11 cellular contexts compared by ENCODE assay signal in the genomic region with DNA sequence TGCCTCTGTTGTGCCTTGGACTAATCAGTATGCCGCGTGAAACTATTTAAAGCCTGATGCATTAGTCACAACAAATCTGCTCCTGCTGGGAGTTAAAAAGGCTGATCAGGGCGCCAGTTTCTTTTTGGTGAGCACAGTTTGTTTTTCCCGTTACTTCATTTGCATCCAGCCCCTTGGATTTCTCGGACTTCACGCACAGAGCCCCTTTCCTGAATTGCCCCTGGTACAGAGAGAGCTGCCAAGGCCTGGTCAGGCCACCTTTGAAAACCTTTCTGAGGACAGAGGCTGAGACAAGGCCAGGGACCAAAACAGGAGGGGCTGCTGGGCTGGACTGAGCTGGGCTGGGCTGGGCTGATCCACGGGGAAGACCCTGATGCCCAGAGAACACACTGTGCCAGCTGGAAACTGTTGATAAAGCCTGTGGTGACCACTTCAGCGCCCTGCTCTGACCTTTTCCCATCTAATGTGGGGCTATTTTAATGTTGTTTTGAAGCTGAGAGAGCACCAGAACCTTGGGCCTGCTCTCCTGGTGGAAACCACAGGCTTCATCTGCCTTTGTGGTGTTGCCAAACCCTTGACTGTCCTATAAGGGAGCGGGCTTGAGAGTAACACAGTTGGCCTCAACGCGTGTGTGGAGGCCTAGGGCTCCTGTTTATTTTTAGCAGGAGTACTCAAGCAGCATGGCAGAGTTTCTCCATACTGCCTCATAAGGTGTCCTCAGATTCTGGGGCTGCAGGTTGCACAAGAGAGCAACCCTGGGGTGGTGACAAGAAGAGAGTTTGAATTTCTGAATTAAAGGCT. TPM values are rescaled to one million over a fixed set of nuclear protein-coding genes. Genes with fewer than 3 reads are reported as not detected.
A peak's percentile ranks its signal among the peaks of the same experiment; 100 is the strongest.
DNase-seq lines count a peak whose midpoint lies in the region; ATAC-seq, FAIRE-seq and TF ChIP-seq lines count a peak whose summit lies in the region.
"Had no signal": no experiment of that assay in that cellular context is flagged by ENCODE, and none has a peak within 500 bp of the region (broad histone marks: within the 10 kb centered on the region; RNA-seq: fewer than 3 reads in every experiment).

No MANE protein-coding gene starts in this region.

- H3K9me3 ChIP-seq in sigmoid colon: no peaks in the 10 kb centered on the region
- no peaks in the 10 kb centered on the region for H3K9me3 ChIP-seq in T-helper 17 cell (ENCODE audit: control insufficient read depth, low read length, poor library complexity, severe bottlenecking)

- H3K4me1 ChIP-seq in sigmoid colon: peaks cover 0 to 38% (median 26%) of the 10 kb centered on the region in 4 donors
- H3K4me1 ChIP-seq: parathyroid adenoma had no signal

- peak overlapping the region; percentile 60 to 82 (median 74) for H3K27ac ChIP-seq in sigmoid colon
- H3K27ac ChIP-seq: parathyroid adenoma had no signal

- H3K27me3 Mint-ChIP-seq in T-helper 17 cell: peaks cover 12% of the 10 kb centered on the region

- CTCF ChIA-PET in HEK293T (lab: Yijun Ruan, JAX): interaction anchor here (1.1 kb wide), 1 partner anchor 14 kb away, joined by 4 read pairs; no protein-coding TSS in a partner anchor

- no peak for FAIRE-seq in frontal cortex (lab: Jason Lieb, UNC)

- H3K4me3 ChIP-seq in choroid plexus epithelial cell (ENCODE audit: low read depth, low read length): no peak overlapping the region
- H3K4me3 ChIP-seq in sigmoid colon: no peak overlapping the region

- TF ChIP-seq POLR2A in sigmoid colon (IDR thresholded peaks at IDR 0.05): no peak

- DNase-seq in EL (peak; percentile 23), choroid plexus epithelial cell (ENCODE audit: low read depth) (peak; percentile 50), hippocampal formation (lab: John Stamatoyannopoulos, UW) (peak; percentile 43 to 61), sigmoid colon (peak; percentile 77), frontal cortex (ENCODE audit: low spot score in 2 of 2) (no peak), HEK293T (ENCODE audit: extremely low spot score) (no peak), T-helper 17 cell (no peak), ecto neural progenitor cell (ENCODE audit: low spot score) (no peak)
- DNase-seq: left colon, NCI-H446 treated with DMSO at 0.1 percent for 48 hours had no signal

- intact Hi-C loops in sigmoid colon (cut with DNase I): no loop called here

- no peak overlapping the region for H3K27ac Mint-ChIP-seq in T-helper 17 cell

- no peaks in the 10 kb centered on the region for H3K36me3 Mint-ChIP-seq in T-helper 17 cell (ENCODE audit: low read depth)

- no peaks in the 10 kb centered on the region for H3K27me3 ChIP-seq in sigmoid colon

- POLR2A ChIA-PET in HEK293T (lab: Yijun Ruan, JAX): no interaction called here

- WGBS in sigmoid colon, 2 donors: 84 to 87% methylated on average over 11 of the region's 11 CpGs

- H3K36me3 ChIP-seq in sigmoid colon: no peaks in the 10 kb centered on the region

- no peak for ATAC-seq in T-helper 17 cell
- ATAC-seq: left colon had no signal

- no peak for TF ChIP-seq EP300 in sigmoid colon (IDR thresholded peaks at IDR 0.05)

- H3K4me1 Mint-ChIP-seq in T-helper 17 cell: peaks cover 5% of the 10 kb centered on the region

- TF ChIP-seq CTCF in choroid plexus epithelial cell (conservative IDR thresholded peaks at IDR 0.05; ENCODE audit: low read depth, low read length) (no peak), sigmoid colon (IDR thresholded peaks at IDR 0.05) (no peak)

- H3K4me3 Mint-ChIP-seq in T-helper 17 cell: no peak overlapping the region

TF ChIP-seq in HEK293T, 16 proteins besides CTCF, POLR2A, EP300 and RAD21:
- no peak for TF ChIP-seq ELF4 (IDR thresholded peaks at IDR 0.05)
- TF ChIP-seq, protein P1, sequence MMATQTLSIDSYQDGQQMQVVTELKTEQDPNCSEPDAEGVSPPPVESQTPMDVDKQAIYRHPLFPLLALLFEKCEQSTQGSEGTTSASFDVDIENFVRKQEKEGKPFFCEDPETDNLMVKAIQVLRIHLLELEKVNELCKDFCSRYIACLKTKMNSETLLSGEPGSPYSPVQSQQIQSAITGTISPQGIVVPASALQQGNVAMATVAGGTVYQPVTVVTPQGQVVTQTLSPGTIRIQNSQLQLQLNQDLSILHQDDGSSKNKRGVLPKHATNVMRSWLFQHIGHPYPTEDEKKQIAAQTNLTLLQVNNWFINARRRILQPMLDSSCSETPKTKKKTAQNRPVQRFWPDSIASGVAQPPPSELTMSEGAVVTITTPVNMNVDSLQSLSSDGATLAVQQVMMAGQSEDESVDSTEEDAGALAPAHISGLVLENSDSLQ (IDR thresholded peaks at IDR 0.05): no peak
- no peak for TF ChIP-seq SP1 (IDR thresholded peaks at IDR 0.05)

RNA-seq across cellular contexts. Expression of a gene that starts 44.2 kb away (rescaled TPM):
- total RNA-seq in sigmoid colon (10 to 100 TPM; 22.1 to 62.6 (median 38.2) TPM), frontal cortex (15.5 TPM), T-helper 17 cell (1 to 10 TPM in 1 of 2 donors, under 1 TPM in 1; 0.96 to 1.3 TPM)
- polyA plus RNA-seq in sigmoid colon: 1 to 10 TPM; 1.2 to 9.6 (median 2.3) TPM

Comparison
In these comparisons a context has a peak if more than half of its experiments do, and no peak if none do; other contexts are left out.
1. DNase-seq: peak in EL (single experiment), choroid plexus epithelial cell (single experiment), hippocampal formation (2 of 2) and sigmoid colon (single experiment); none in frontal cortex (0 of 2), HEK293T (single experiment), T-helper 17 cell (0 of 3) and ecto neural progenitor cell (single experiment).